Comparison of ENCODE assay signal across 8 cellular contexts in the genomic region with DNA sequence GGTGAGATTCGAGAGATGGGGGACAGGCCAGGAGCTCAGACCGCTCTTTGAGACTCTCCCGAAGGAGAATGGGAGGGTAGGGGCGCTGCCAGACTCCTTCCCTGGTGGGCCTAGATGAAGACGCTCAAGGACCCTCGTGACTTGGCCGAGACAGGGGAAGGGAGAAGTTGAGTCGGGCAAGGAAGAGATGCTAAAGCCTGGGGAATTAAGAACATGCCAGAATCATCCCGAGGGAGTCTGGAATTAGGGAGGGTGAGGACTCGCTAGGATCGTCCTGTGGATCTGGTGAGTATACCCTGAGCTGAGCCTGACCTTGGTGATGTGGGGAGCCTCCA. TPM values are rescaled to one million over a fixed set of nuclear protein-coding genes. Genes with fewer than 3 reads are reported as not detected.
DNase-seq lines count a peak whose midpoint lies in the region; ATAC-seq and TF ChIP-seq lines count a peak whose summit lies in the region.

No MANE protein-coding gene starts in this region.

- H3K9me3 ChIP-seq in left lung, result no peaks in the 10 kb centered on the region
- H3K9me3 ChIP-seq in thymus (ENCODE audit: control insufficient read depth), result no peaks in the 10 kb centered on the region

- ATAC-seq in activated T-cell treated with anti-CD3 and anti-CD28 coated beads, Interleukin-2, amount 50 U/mL, for 72 hours (replicated peaks in 1 of 2), result no peak
- ATAC-seq in left lung (no peak), HG03520 (IDR thresholded peaks at IDR 0.05; ENCODE audit: unreplicated experiment) (no peak), GM21825 (IDR thresholded peaks at IDR 0.05; ENCODE audit: unreplicated experiment) (no peak)

- 19% methylated on average over 11 of the region's 11 CpGs for WGBS in thymus

- H3K36me3 Mint-ChIP-seq in activated T-cell treated with anti-CD3 and anti-CD28 coated beads, Interleukin-2, amount 50 U/mL, for 72 hours (ENCODE audit: insufficient read depth in 2 of 2), result peaks cover 14 to 40% of the 10 kb centered on the region in 2 donors
- H3K36me3 Mint-ChIP-seq in activated T-helper 2 cell treated with anti-CD3 and anti-CD28 coated beads, Interferon-gamma antibody, Interleukin-2, Interleukin-4, amounts not matched to agents 10 μg/mL and 5 μg/mL and 100 μg/mL, durations not matched to agents 14 hours and 24 hours and 36 hours (ENCODE audit: low read depth), result peaks cover 77% of the 10 kb centered on the region

- TF ChIP-seq CTCF in left lung (IDR thresholded peaks at IDR 0.05), result no peak

- intact Hi-C loops in activated T-helper 2 cell treated with anti-CD3 and anti-CD28 coated beads, Interferon-gamma antibody, Interleukin-2, Interleukin-4, amounts not matched to agents 10 μg/mL and 5 μg/mL and 100 μg/mL, durations not matched to agents 14 hours and 24 hours and 36 hours (cut with micrococcal nuclease), result loop anchor here (2.0 to 5.0 kb wide), 3 partner anchors 44 to 160 kb away; partner anchors contain the start of genes ACOT8, SPATA25, ZNF335 and ZSWIM3
- intact Hi-C loops in left lung (cut with DNase I), result no loop called here

- H3K4me3 ChIP-seq in left lung, result peak overlapping the region; percentile 47 to 75
- H3K4me3 ChIP-seq in thymus (ENCODE audit: low read length), result peak overlapping the region; percentile 66

- H3K27me3 ChIP-seq in left lung, result no peaks in the 10 kb centered on the region
- H3K27me3 ChIP-seq in thymus (ENCODE audit: control insufficient read depth, insufficient read depth), result no peaks in the 10 kb centered on the region

- H3K9me3 Mint-ChIP-seq in activated T-cell treated with anti-CD3 and anti-CD28 coated beads, Interleukin-2, amount 50 U/mL, for 72 hours, result no peaks in the 10 kb centered on the region
- no peaks in the 10 kb centered on the region for H3K9me3 Mint-ChIP-seq in activated T-helper 2 cell treated with anti-CD3 and anti-CD28 coated beads, Interferon-gamma antibody, Interleukin-2, Interleukin-4, amounts not matched to agents 10 μg/mL and 5 μg/mL and 100 μg/mL, durations not matched to agents 14 hours and 24 hours and 36 hours

- no peak overlapping the region for H3K27ac ChIP-seq in left lung
- H3K27ac ChIP-seq in thymus (ENCODE audit: low read depth), result no peak overlapping the region

- no peaks in the 10 kb centered on the region for H3K27me3 Mint-ChIP-seq in activated T-cell treated with anti-CD3 and anti-CD28 coated beads, Interleukin-2, amount 50 U/mL, for 72 hours (ENCODE audit: low read depth)
- no peaks in the 10 kb centered on the region for H3K27me3 Mint-ChIP-seq in activated T-helper 2 cell treated with anti-CD3 and anti-CD28 coated beads, Interferon-gamma antibody, Interleukin-2, Interleukin-4, amounts not matched to agents 10 μg/mL and 5 μg/mL and 100 μg/mL, durations not matched to agents 14 hours and 24 hours and 36 hours (ENCODE audit: low read depth)

- H3K4me1 Mint-ChIP-seq in activated T-cell treated with anti-CD3 and anti-CD28 coated beads, Interleukin-2, amount 50 U/mL, for 72 hours (ENCODE audit: low read depth), result peaks cover 36% of the 10 kb centered on the region
- H3K4me1 Mint-ChIP-seq in activated T-helper 2 cell treated with anti-CD3 and anti-CD28 coated beads, Interferon-gamma antibody, Interleukin-2, Interleukin-4, amounts not matched to agents 10 μg/mL and 5 μg/mL and 100 μg/mL, durations not matched to agents 14 hours and 24 hours and 36 hours (ENCODE audit: low read depth), result peaks cover 26% of the 10 kb centered on the region

- DNase-seq in activated T-cell treated with anti-CD3 and anti-CD28 coated beads, Interleukin-2, amount 50 U/mL, for 72 hours, result no peak
- DNase-seq in activated T-cell treated with anti-CD3 and anti-CD28 coated beads, Interleukin-2, amount 50 U/mL, for 1 hour, result no peak
- no peak for DNase-seq in activated T-helper 2 cell treated with anti-CD3 and anti-CD28 coated beads, Interferon-gamma antibody, Interleukin-2, Interleukin-4, amounts not matched to agents 10 μg/mL and 5 μg/mL and 100 μg/mL, durations not matched to agents 14 hours and 24 hours and 36 hours (ENCODE audit: low spot score)
- DNase-seq in left lung (no peak), NCI-H2196 treated with DMSO at 0.1 percent for 48 hours (lab: John Stamatoyannopoulos, UW; ENCODE audit: unreplicated experiment) (no peak)

- H3K4me3 Mint-ChIP-seq in activated T-cell treated with anti-CD3 and anti-CD28 coated beads, Interleukin-2, amount 50 U/mL, for 72 hours, result peak overlapping the region; percentile 86 to 96
- peak overlapping the region; percentile 90 for H3K4me3 Mint-ChIP-seq in activated T-helper 2 cell treated with anti-CD3 and anti-CD28 coated beads, Interferon-gamma antibody, Interleukin-2, Interleukin-4, amounts not matched to agents 10 μg/mL and 5 μg/mL and 100 μg/mL, durations not matched to agents 14 hours and 24 hours and 36 hours (ENCODE audit: low read depth)

- H3K4me1 ChIP-seq in left lung (peaks cover 4 to 21% of the 10 kb centered on the region in 2 donors), thymus (ENCODE audit: control insufficient read depth, insufficient read depth, low read length) (peaks cover 14% of the 10 kb centered on the region)

- H3K27ac Mint-ChIP-seq in activated T-cell treated with anti-CD3 and anti-CD28 coated beads, Interleukin-2, amount 50 U/mL, for 72 hours, result peak overlapping the region; percentile 93
- peak overlapping the region; percentile 69 for H3K27ac Mint-ChIP-seq in activated T-helper 2 cell treated with anti-CD3 and anti-CD28 coated beads, Interferon-gamma antibody, Interleukin-2, Interleukin-4, amounts not matched to agents 10 μg/mL and 5 μg/mL and 100 μg/mL, durations not matched to agents 14 hours and 24 hours and 36 hours

- H3K36me3 ChIP-seq in left lung, result peaks cover 0 to 45% of the 10 kb centered on the region in 2 donors
- H3K36me3 ChIP-seq in thymus (ENCODE audit: control insufficient read depth, insufficient read depth), result peaks cover 54% of the 10 kb centered on the region

RNA-seq across cellular contexts. Expression of gene UBE2C, which starts 0.5 kb away (rescaled TPM):
- 100 to 1,000 TPM; 171 to 197 TPM for total RNA-seq in activated T-cell treated with anti-CD3 and anti-CD28 coated beads, Interleukin-2, amount 50 U/mL, for 72 hours
- 142 and 145 TPM in 2 replicates for total RNA-seq in activated T-helper 2 cell treated with anti-CD3 and anti-CD28 coated beads, Interferon-gamma antibody, Interleukin-2, Interleukin-4, amounts not matched to agents 10 μg/mL and 5 μg/mL and 100 μg/mL, durations not matched to agents 14 hours and 24 hours and 36 hours
- total RNA-seq in left lung, result 10 to 100 TPM in 1 of 2 donors, 1 to 10 TPM in 1; 5.9 to 17.1 TPM
- 25.1 TPM for polyA plus RNA-seq in thymus

RNA-seq across cellular contexts. Expression of gene TNNC2, which starts 14.1 kb away (rescaled TPM):
- under 1 TPM in 1 of 2 donors, not detected in 1; 0.49 TPM for total RNA-seq in activated T-cell treated with anti-CD3 and anti-CD28 coated beads, Interleukin-2, amount 50 U/mL, for 72 hours
- 0.28 TPM in 1 of 2 replicates, not detected in the other for total RNA-seq in activated T-helper 2 cell treated with anti-CD3 and anti-CD28 coated beads, Interferon-gamma antibody, Interleukin-2, Interleukin-4, amounts not matched to agents 10 μg/mL and 5 μg/mL and 100 μg/mL, durations not matched to agents 14 hours and 24 hours and 36 hours
- total RNA-seq in left lung, result under 1 TPM; 0.42 to 0.61 TPM
- 12.6 TPM for polyA plus RNA-seq in thymus

RNA-seq across cellular contexts. Expression of gene SNX21, which starts 20.6 kb away (rescaled TPM):
- total RNA-seq in activated T-cell treated with anti-CD3 and anti-CD28 coated beads, Interleukin-2, amount 50 U/mL, for 72 hours, result 1 to 10 TPM; 1.8 to 2.4 TPM
- 1.5 and 2.0 TPM in 2 replicates for total RNA-seq in activated T-helper 2 cell treated with anti-CD3 and anti-CD28 coated beads, Interferon-gamma antibody, Interleukin-2, Interleukin-4, amounts not matched to agents 10 μg/mL and 5 μg/mL and 100 μg/mL, durations not matched to agents 14 hours and 24 hours and 36 hours
- 10 to 100 TPM; 23.9 to 26.3 TPM for total RNA-seq in left lung
- 8.4 TPM for polyA plus RNA-seq in thymus

RNA-seq across cellular contexts. Expression of gene DNTTIP1, which starts 21.2 kb away (rescaled TPM):
- 10 to 100 TPM; 35.0 to 36.3 TPM for total RNA-seq in activated T-cell treated with anti-CD3 and anti-CD28 coated beads, Interleukin-2, amount 50 U/mL, for 72 hours
- total RNA-seq in activated T-helper 2 cell treated with anti-CD3 and anti-CD28 coated beads, Interferon-gamma antibody, Interleukin-2, Interleukin-4, amounts not matched to agents 10 μg/mL and 5 μg/mL and 100 μg/mL, durations not matched to agents 14 hours and 24 hours and 36 hours, result 30.7 and 35.2 TPM in 2 replicates
- total RNA-seq in left lung, result 10 to 100 TPM; 22.6 to 38.5 TPM
- polyA plus RNA-seq in thymus, result 44.3 TPM

RNA-seq across cellular contexts. Expression of gene WFDC3, which starts 21.3 kb away (rescaled TPM):
- under 1 TPM in 1 of 2 donors, not detected in 1; 0.67 TPM for total RNA-seq in activated T-cell treated with anti-CD3 and anti-CD28 coated beads, Interleukin-2, amount 50 U/mL, for 72 hours
- 0.39 TPM in 1 of 2 replicates, not detected in the other for total RNA-seq in activated T-helper 2 cell treated with anti-CD3 and anti-CD28 coated beads, Interferon-gamma antibody, Interleukin-2, Interleukin-4, amounts not matched to agents 10 μg/mL and 5 μg/mL and 100 μg/mL, durations not matched to agents 14 hours and 24 hours and 36 hours
- 1 to 10 TPM; 5.2 to 5.7 TPM for total RNA-seq in left lung
- 2.1 TPM for polyA plus RNA-seq in thymus
